Comparison of ENCODE assay signal across 8 cellular contexts in the genomic region with DNA sequence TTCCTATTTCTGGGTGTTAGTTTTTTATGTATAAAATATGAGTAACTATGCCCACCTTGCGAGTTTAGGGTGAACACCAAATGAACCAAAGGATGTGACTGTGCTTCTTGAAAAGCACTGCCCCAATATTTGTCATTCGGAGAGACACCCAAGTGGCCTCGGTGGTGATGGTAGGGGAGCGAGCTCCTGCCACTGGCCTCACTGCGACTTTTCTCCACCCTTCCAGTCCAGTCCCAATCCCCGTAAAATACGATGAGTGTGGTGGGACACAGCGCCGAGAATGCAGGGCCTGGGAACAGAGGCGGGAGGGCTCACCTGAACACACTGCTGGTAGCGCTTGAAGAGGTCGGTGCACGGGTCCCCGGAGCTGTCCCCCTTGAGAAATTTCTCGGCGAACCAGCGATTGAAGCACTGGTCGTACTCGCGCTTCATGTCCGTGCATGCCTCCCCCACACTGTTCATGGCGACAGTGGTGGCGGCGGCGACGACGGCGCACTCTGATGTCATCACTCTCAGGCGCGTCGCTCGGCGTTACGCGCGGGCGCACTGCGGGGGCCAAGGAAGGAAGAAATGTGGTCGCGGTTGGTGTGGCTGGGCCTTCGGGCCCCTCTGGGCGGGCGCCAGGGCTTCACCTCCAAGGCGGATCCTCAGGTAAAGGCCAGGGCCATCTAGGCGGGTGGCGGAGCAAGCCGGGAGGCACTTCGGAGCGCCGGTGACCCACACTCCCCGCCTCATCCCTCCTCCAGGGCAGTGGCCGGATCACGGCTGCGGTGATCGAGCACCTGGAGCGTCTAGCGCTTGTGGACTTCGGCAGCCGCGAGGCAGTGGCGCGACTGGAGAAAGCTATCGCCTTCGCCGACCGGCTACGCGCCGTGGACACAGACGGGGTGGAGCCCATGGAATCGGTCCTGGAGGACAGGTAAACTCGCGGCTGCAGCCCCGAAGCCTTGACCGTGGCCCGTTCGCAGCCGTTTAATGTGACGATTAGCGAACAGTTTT. TPM values are rescaled to one million over a fixed set of nuclear protein-coding genes. Genes with fewer than 3 reads are reported as not detected.
DNase-seq lines count a peak whose midpoint lies in the region; ATAC-seq, FAIRE-seq and TF ChIP-seq lines count a peak whose summit lies in the region.

TSS of gene GATC (plus strand) at position 534 of the 999 bp plus-strand sequence. CDS start at position 571, 37 bp downstream.
TSS of gene TRIAP1 (minus strand) at position 474 of the 999 bp plus-strand sequence. CDS start at position 462, 12 bp downstream.

- peaks cover 2% of the 10 kb centered on the region for H3K27me3 Mint-ChIP-seq in neural progenitor cell (ENCODE audit: insufficient read depth, low read depth)

- peak; percentile 87 for TF ChIP-seq POLR2A in H54 (IDR thresholded peaks at IDR 0.05; ENCODE audit: low read depth, low read length)

- H3K4me2 ChIP-seq in neural progenitor cell: peak within 1 kb of the TSS; percentile 90

- no peak for FAIRE-seq in H54 (lab: Jason Lieb, UNC)

- DNase-seq in ELR (ENCODE audit: low read depth) (peak; percentile 84), H54 (ENCODE audit: insufficient read length, low spot score) (peak; percentile 49), LoVo (ENCODE audit: low spot score) (peak; percentile 92), SHP77 (lab: John Stamatoyannopoulos, UW) (peak; percentile 69 to 81), activated gamma-delta T cell (lab: John Stamatoyannopoulos, UW) (peak; percentile 76), foreskin keratinocyte (peak in 1 of 2 donors; percentile 75), neural progenitor cell (ENCODE audit: low spot score) (peak; percentile 93)

- ATAC-seq in foreskin keratinocyte: peak; percentile 89

- H3K36me3 Mint-ChIP-seq in neural progenitor cell: peaks cover 14% of the 10 kb centered on the region

- H4K20me1 ChIP-seq in neural progenitor cell (ENCODE audit: low read depth): peaks cover 8% of the 10 kb centered on the region

- H3K9ac ChIP-seq in neural progenitor cell: peak within 1 kb of the TSS; percentile 71
- peak within 1 kb of the TSS; percentile 93 to 99 (median 99) for H3K9ac ChIP-seq in subcutaneous abdominal adipose tissue (ENCODE audit: low read length in 5 of 5)

- peak within 1 kb of the TSS; percentile 75 for H3K4me3 ChIP-seq in neural progenitor cell
- H3K4me3 ChIP-seq in subcutaneous abdominal adipose tissue (ENCODE audit: low read depth in 1 of 5, low read length in 5 of 5): peak within 1 kb of the TSS; percentile 93 to 100 (median 99)

- H3K9me3 Mint-ChIP-seq in neural progenitor cell: no peaks in the 10 kb centered on the region

- H3K9me3 ChIP-seq in neural progenitor cell (ENCODE audit: low read depth): no peaks in the 10 kb centered on the region
- no peaks in the 10 kb centered on the region for H3K9me3 ChIP-seq in subcutaneous abdominal adipose tissue (ENCODE audit: control insufficient read depth in 5 of 5, low read length in 5 of 5)

- peak within 1 kb of the TSS; percentile 66 for H2AFZ ChIP-seq in neural progenitor cell (replicated peaks)

- H3K27ac ChIP-seq in foreskin keratinocyte (peak within 1 kb of the TSS; percentile 37), neural progenitor cell (peak within 1 kb of the TSS; percentile 46), subcutaneous abdominal adipose tissue (ENCODE audit: low read depth, low read length) (peak within 1 kb of the TSS; percentile 84)

- H3K79me2 ChIP-seq in neural progenitor cell (ENCODE audit: low read depth): peaks cover 85% of the 10 kb centered on the region

- peak within 1 kb of the TSS; percentile 98 for H3K27ac Mint-ChIP-seq in neural progenitor cell

- H3K4me1 Mint-ChIP-seq in neural progenitor cell: peaks cover 24% of the 10 kb centered on the region

- H3K36me3 ChIP-seq in neural progenitor cell (no peaks in the 10 kb centered on the region), subcutaneous abdominal adipose tissue (ENCODE audit: control insufficient read depth in 5 of 5, insufficient read depth in 5 of 5, low read length in 5 of 5) (peaks cover 11 to 30% (median 21%) of the 10 kb centered on the region in 5 donors)

- peaks cover 38% of the 10 kb centered on the region for H3F3A ChIP-seq in neural progenitor cell (ENCODE audit: low read depth)

- peak within 1 kb of the TSS; percentile 100 for H3K4me3 Mint-ChIP-seq in neural progenitor cell

- H3K27me3 ChIP-seq in foreskin keratinocyte: no peaks in the 10 kb centered on the region
- no peaks in the 10 kb centered on the region for H3K27me3 ChIP-seq in neural progenitor cell
- no peaks in the 10 kb centered on the region for H3K27me3 ChIP-seq in subcutaneous abdominal adipose tissue (ENCODE audit: control insufficient read depth in 5 of 5, insufficient read depth in 4 of 5, low read length in 5 of 5)

- TF ChIP-seq CTCF in foreskin keratinocyte (conservative IDR thresholded peaks at IDR 0.05) (no peak), neural progenitor cell (IDR thresholded peaks at IDR 0.05) (no peak)

- H3K4me1 ChIP-seq in foreskin keratinocyte (peaks cover 2% of the 10 kb centered on the region), neural progenitor cell (peaks cover 12% of the 10 kb centered on the region), subcutaneous abdominal adipose tissue (ENCODE audit: control insufficient read depth in 5 of 5, insufficient read depth in 5 of 5, low read length in 5 of 5) (peaks cover 7 to 27% (median 23%) of the 10 kb centered on the region in 5 donors)

RNA-seq across cellular contexts. Expression of gene GATC, which starts in this region (rescaled TPM):
- total RNA-seq in foreskin keratinocyte: 13.5 and 16.4 TPM in 2 replicates
- polyA plus RNA-seq in foreskin keratinocyte: 7.9 and 9.3 TPM in 2 replicates
- 21.9 and 29.1 TPM in 2 replicates for total RNA-seq in neural progenitor cell (ENCODE audit: low replicate concordance)

RNA-seq across cellular contexts. Expression of gene TRIAP1, which starts in this region (rescaled TPM):
- 38.9 and 39.7 TPM in 2 replicates for total RNA-seq in foreskin keratinocyte
- 43.8 and 47.6 TPM in 2 replicates for polyA plus RNA-seq in foreskin keratinocyte
- total RNA-seq in neural progenitor cell (ENCODE audit: low replicate concordance): 47.2 and 72.1 TPM in 2 replicates
